ENCODE assay signal across 1 cellular context in the genomic region with DNA sequence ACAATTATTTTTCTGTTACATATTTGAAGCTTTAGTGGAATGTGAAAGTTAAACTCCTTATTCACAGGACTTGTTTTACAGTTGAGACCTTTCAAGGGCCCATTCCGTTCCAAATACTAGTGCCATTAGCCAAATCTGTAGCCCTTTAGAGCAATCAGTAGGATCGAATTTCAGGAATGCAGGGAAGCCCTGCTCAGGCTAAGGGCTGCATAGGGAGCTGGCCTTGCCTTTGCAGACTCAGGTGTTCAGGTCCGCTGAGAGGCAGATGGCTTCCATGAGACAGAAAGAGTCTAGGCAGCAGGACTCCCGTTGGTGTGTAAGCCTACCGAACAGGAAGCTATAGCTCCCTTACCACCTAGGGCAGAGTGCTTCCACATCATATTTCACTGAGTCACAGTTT.
TF ChIP-seq lines count a peak whose summit lies in the region.

No MANE protein-coding gene starts in this region.

TF ChIP-seq in H1, 55 proteins besides CTCF, POLR2A, EP300 and RAD21:
- peak; percentile 31; the same call in 1 of the 2 replicates for TF ChIP-seq SIX5 (IDR thresholded peaks at IDR 0.05; ENCODE audit: low read depth, low read length)
- TF ChIP-seq TEAD4 (IDR thresholded peaks at IDR 0.05; ENCODE audit: low read depth, low read length) = peak; percentile 57
- TF ChIP-seq, protein P1, sequence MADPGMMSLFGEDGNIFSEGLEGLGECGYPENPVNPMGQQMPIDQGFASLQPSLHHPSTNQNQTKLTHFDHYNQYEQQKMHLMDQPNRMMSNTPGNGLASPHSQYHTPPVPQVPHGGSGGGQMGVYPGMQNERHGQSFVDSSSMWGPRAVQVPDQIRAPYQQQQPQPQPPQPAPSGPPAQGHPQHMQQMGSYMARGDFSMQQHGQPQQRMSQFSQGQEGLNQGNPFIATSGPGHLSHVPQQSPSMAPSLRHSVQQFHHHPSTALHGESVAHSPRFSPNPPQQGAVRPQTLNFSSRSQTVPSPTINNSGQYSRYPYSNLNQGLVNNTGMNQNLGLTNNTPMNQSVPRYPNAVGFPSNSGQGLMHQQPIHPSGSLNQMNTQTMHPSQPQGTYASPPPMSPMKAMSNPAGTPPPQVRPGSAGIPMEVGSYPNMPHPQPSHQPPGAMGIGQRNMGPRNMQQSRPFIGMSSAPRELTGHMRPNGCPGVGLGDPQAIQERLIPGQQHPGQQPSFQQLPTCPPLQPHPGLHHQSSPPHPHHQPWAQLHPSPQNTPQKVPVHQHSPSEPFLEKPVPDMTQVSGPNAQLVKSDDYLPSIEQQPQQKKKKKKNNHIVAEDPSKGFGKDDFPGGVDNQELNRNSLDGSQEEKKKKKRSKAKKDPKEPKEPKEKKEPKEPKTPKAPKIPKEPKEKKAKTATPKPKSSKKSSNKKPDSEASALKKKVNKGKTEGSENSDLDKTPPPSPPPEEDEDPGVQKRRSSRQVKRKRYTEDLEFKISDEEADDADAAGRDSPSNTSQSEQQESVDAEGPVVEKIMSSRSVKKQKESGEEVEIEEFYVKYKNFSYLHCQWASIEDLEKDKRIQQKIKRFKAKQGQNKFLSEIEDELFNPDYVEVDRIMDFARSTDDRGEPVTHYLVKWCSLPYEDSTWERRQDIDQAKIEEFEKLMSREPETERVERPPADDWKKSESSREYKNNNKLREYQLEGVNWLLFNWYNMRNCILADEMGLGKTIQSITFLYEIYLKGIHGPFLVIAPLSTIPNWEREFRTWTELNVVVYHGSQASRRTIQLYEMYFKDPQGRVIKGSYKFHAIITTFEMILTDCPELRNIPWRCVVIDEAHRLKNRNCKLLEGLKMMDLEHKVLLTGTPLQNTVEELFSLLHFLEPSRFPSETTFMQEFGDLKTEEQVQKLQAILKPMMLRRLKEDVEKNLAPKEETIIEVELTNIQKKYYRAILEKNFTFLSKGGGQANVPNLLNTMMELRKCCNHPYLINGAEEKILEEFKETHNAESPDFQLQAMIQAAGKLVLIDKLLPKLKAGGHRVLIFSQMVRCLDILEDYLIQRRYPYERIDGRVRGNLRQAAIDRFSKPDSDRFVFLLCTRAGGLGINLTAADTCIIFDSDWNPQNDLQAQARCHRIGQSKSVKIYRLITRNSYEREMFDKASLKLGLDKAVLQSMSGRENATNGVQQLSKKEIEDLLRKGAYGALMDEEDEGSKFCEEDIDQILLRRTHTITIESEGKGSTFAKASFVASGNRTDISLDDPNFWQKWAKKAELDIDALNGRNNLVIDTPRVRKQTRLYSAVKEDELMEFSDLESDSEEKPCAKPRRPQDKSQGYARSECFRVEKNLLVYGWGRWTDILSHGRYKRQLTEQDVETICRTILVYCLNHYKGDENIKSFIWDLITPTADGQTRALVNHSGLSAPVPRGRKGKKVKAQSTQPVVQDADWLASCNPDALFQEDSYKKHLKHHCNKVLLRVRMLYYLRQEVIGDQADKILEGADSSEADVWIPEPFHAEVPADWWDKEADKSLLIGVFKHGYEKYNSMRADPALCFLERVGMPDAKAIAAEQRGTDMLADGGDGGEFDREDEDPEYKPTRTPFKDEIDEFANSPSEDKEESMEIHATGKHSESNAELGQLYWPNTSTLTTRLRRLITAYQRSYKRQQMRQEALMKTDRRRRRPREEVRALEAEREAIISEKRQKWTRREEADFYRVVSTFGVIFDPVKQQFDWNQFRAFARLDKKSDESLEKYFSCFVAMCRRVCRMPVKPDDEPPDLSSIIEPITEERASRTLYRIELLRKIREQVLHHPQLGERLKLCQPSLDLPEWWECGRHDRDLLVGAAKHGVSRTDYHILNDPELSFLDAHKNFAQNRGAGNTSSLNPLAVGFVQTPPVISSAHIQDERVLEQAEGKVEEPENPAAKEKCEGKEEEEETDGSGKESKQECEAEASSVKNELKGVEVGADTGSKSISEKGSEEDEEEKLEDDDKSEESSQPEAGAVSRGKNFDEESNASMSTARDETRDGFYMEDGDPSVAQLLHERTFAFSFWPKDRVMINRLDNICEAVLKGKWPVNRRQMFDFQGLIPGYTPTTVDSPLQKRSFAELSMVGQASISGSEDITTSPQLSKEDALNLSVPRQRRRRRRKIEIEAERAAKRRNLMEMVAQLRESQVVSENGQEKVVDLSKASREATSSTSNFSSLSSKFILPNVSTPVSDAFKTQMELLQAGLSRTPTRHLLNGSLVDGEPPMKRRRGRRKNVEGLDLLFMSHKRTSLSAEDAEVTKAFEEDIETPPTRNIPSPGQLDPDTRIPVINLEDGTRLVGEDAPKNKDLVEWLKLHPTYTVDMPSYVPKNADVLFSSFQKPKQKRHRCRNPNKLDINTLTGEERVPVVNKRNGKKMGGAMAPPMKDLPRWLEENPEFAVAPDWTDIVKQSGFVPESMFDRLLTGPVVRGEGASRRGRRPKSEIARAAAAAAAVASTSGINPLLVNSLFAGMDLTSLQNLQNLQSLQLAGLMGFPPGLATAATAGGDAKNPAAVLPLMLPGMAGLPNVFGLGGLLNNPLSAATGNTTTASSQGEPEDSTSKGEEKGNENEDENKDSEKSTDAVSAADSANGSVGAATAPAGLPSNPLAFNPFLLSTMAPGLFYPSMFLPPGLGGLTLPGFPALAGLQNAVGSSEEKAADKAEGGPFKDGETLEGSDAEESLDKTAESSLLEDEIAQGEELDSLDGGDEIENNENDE (IDR thresholded peaks at IDR 0.05; ENCODE audit: insufficient replicate concordance, low read length) = no peak
- TF ChIP-seq HDAC2 (IDR thresholded peaks at IDR 0.05; ENCODE audit: borderline replicate concordance in 1 of 2, low read depth in 2 of 2, low read length in 2 of 2) = 0 out of 4 replicates have a peak, but pooled peaks of 1 of the 2 experiments have one; percentile 22
- peak; percentile 62 for TF ChIP-seq NANOG (IDR thresholded peaks at IDR 0.05; ENCODE audit: insufficient read depth, low read depth, low read length, poor library complexity, severe bottlenecking)
